In the genomic region with DNA sequence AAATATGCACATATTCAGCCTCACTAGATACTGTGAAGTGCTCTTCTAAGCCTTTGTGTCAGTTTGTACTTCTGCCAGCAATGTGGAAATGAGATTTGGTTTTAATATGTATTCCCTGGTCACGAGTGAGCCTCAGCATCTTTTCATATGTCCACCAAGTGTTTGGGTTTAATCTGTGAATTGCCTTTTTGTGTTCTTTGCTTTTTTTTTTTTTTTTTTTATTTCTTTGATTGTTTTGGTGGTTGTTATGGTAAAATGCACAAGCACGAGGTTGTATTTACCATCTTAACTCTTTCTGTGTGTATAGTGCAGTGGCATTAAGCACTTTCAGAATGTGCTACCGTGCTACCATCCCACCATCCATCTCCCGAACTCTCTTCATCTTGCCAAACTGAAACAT, we compare ENCODE assay signal across 19 cellular contexts.
"Had no signal": no experiment of that assay in that cellular context is flagged by ENCODE, and none has a peak within 500 bp of the region (broad histone marks: within the 10 kb centered on the region; RNA-seq: fewer than 3 reads in every experiment).

No MANE protein-coding gene starts in this region.

- H3K9me3 ChIP-seq: left lung, thoracic aorta, upper lobe of left lung had no signal

- DNase-seq: activated T-cell treated with anti-CD3 and anti-CD28 coated beads, Interleukin-2, amount 50 U/mL, for 1 hour; aorta; caudate nucleus; dermis blood vessel endothelial cell; effector CD8-positive, alpha-beta T cell; erythroblast; foreskin keratinocyte; kidney glomerular epithelial cell; occipital lobe; stimulated activated CD4-positive, alpha-beta T cell treated with anti-CD3 and anti-CD28 coated beads, Interleukin-2, amount 100 ng/mL, for 48 hours; stimulated activated CD8-positive, alpha-beta memory T cell treated with anti-CD3 and anti-CD28 coated beads, Interleukin-4, amount 100 ng/mL, for 48 hours; stimulated activated naive CD4-positive, alpha-beta T cell; T1000; upper lobe of left lung had no signal

- H3K27ac Mint-ChIP-seq: activated naive CD4-positive, alpha-beta T cell treated with anti-CD3 and anti-CD28 coated beads, Interleukin-2, amount 50 U/mL, for 72 hours had no signal

- H3K27me3 Mint-ChIP-seq: brain had no signal

- H3K27me3 ChIP-seq: foreskin keratinocyte, left lung, upper lobe of left lung had no signal

- H3K9me3 Mint-ChIP-seq: activated naive CD4-positive, alpha-beta T cell treated with anti-CD3 and anti-CD28 coated beads, Interleukin-2, amount 50 U/mL, for 72 hours; brain; WTC11 had no signal

- H3K4me3 ChIP-seq: left lung, thoracic aorta, upper lobe of left lung had no signal

- ATAC-seq: activated naive CD4-positive, alpha-beta T cell treated with anti-CD3 and anti-CD28 coated beads, Interleukin-2, amount 50 U/mL, for 72 hours; foreskin keratinocyte; left lung; WTC11 had no signal

- H3K27ac ChIP-seq: foreskin keratinocyte, left lung, thoracic aorta, upper lobe of left lung had no signal

- H3K4me3 Mint-ChIP-seq: WTC11 had no signal

- H3K36me3 Mint-ChIP-seq: activated naive CD4-positive, alpha-beta T cell treated with anti-CD3 and anti-CD28 coated beads, Interleukin-2, amount 50 U/mL, for 72 hours; brain; WTC11 had no signal

- H3K36me3 ChIP-seq: left lung, thoracic aorta, upper lobe of left lung had no signal
